9 cellular contexts compared by ENCODE assay signal in genomic region chr18:55861266-55861665, GRCh38.
DNase-seq lines count a peak whose midpoint lies in the region; ATAC-seq and FAIRE-seq lines count a peak whose summit lies in the region.
"Had no signal": no experiment of that assay in that cellular context is flagged by ENCODE, and none has a peak within 500 bp of the region (broad histone marks: within the 10 kb centered on the region; RNA-seq: fewer than 3 reads in every experiment).

No MANE protein-coding gene starts in this region.

- no peaks in the 10 kb centered on the region for H3K36me3 ChIP-seq in adipocyte (ENCODE audit: control insufficient read depth, insufficient read depth, low read length, severe bottlenecking)

- H3K9ac ChIP-seq in adipocyte (ENCODE audit: low read length): no peak overlapping the region

- ATAC-seq in GM21447 (IDR thresholded peaks at IDR 0.05; ENCODE audit: unreplicated experiment): no peak

- H3K4me3 ChIP-seq in adipocyte (ENCODE audit: low read length): no peak overlapping the region

- DNase-seq in NCI-H1417 (lab: John Stamatoyannopoulos, UW) (peak in 2 of 3 experiments; percentile 22 to 52), NCI-H1417 treated with DMSO at 0.1 percent for 48 hours (lab: John Stamatoyannopoulos, UW) (no peak), adipocyte (ENCODE audit: low read depth) (peak; percentile 64), hippocampal formation (lab: John Stamatoyannopoulos, UW) (peak; percentile 51 to 84), HTR-8/SVneo (ENCODE audit: insufficient read length, low spot score) (no peak)
- no peak for DNase-seq in activated CD4-positive, alpha-beta T cell treated with anti-CD3 and anti-CD28 coated beads for 48 hours
- DNase-seq: T-helper 9 cell had no signal

- H3K9me3 ChIP-seq in adipocyte (ENCODE audit: control insufficient read depth, low read length): no peaks in the 10 kb centered on the region

- peaks cover 25% of the 10 kb centered on the region for H3K4me1 ChIP-seq in adipocyte (ENCODE audit: control insufficient read depth, insufficient read depth, low read length)

- H3K27ac ChIP-seq in temporal lobe (ENCODE audit: low read depth, low read length): peak overlapping the region; percentile 70

- FAIRE-seq in HTR-8/SVneo (lab: Jason Lieb, UNC): no peak

- H3K27me3 ChIP-seq in adipocyte (replicated peaks; ENCODE audit: control insufficient read depth, insufficient read depth, low read length): no peaks in the 10 kb centered on the region

Comparison
In these comparisons a context has a peak if more than half of its experiments do, and no peak if none do; other contexts are left out.
1. DNase-seq: peak in NCI-H1417 (2 of 3), adipocyte (single experiment) and hippocampal formation (2 of 2); none in NCI-H1417 treated with DMSO at 0.1 percent for 48 hours (single experiment), HTR-8/SVneo (single experiment) and activated CD4-positive, alpha-beta T cell treated with anti-CD3 and anti-CD28 coated beads for 48 hours (single experiment).